8 cellular contexts compared by ENCODE assay signal in genomic region chr7:117871778-117872538, GRCh38. TPM values are rescaled to one million over a fixed set of nuclear protein-coding genes. Genes with fewer than 3 reads are reported as not detected.
DNase-seq lines count a peak whose midpoint lies in the region; ATAC-seq and TF ChIP-seq lines count a peak whose summit lies in the region.

No MANE protein-coding gene starts in this region.

- H3K9me3 ChIP-seq in colonic mucosa (no peaks in the 10 kb centered on the region), thoracic aorta (no peaks in the 10 kb centered on the region)

- no peak for TF ChIP-seq POLR2A in lower leg skin (IDR thresholded peaks at IDR 0.05)

- ATAC-seq in thoracic aorta (ENCODE audit: insufficient number of reproducible peaks, low FRiP score, low read depth) (no peak), HG03139 (IDR thresholded peaks at IDR 0.05; ENCODE audit: unreplicated experiment) (no peak), HG03520 (IDR thresholded peaks at IDR 0.05; ENCODE audit: unreplicated experiment) (no peak)

- H3K9ac ChIP-seq in colonic mucosa (ENCODE audit: low read depth in 2 of 2, low read length in 2 of 2): no peak overlapping the region

- WGBS in lower leg skin, 2 donors: 5 to 10% methylated on average over 18 of the region's 18 CpGs

- TF ChIP-seq CTCF in colonic mucosa (IDR thresholded peaks at IDR 0.05) (no peak), lower leg skin (IDR thresholded peaks at IDR 0.05) (no peak), thoracic aorta (IDR thresholded peaks at IDR 0.05) (no peak)

- H3K27me3 ChIP-seq in colonic mucosa (peaks cover 28% of the 10 kb centered on the region), thoracic aorta (replicated peaks; ENCODE audit: insufficient read depth) (no peaks in the 10 kb centered on the region)

- DNase-seq in NCI-H510A treated with DMSO at 0.1 percent for 48 hours (lab: John Stamatoyannopoulos, UW) (peak; percentile 11), NCI-H510A (lab: John Stamatoyannopoulos, UW) (no peak), colonic mucosa (peak; percentile 27), lower leg skin (ENCODE audit: low spot score in 2 of 2) (peak; percentile 14 to 85), thoracic aorta (ENCODE audit: low spot score) (no peak), DMS53 (lab: John Stamatoyannopoulos, UW) (no peak)

- H3K27ac ChIP-seq in colonic mucosa (no peak overlapping the region), thoracic aorta (peak overlapping the region in 1 of 2 donors; percentile 43)

- H3K36me3 ChIP-seq in colonic mucosa (no peaks in the 10 kb centered on the region), thoracic aorta (no peaks in the 10 kb centered on the region)

- H3K4me3 ChIP-seq in colonic mucosa (peak overlapping the region; percentile 19), lower leg skin (ENCODE audit: low read depth, poor library complexity, severe bottlenecking) (peak overlapping the region; percentile 54), thoracic aorta (peak overlapping the region; percentile 95)

- H3K4me1 ChIP-seq in colonic mucosa (no peaks in the 10 kb centered on the region), thoracic aorta (ENCODE audit: control insufficient read depth in 1 of 2, low read depth in 2 of 2) (peaks cover 0 to 21% of the 10 kb centered on the region in 2 donors)

- intact Hi-C loops in colonic mucosa (cut with DNase I) (no loop called here), lower leg skin (cut with DNase I; ENCODE audit: low total_unique reads) (no loop called here)

RNA-seq across cellular contexts. Expression of gene CTTNBP2, which starts 1.3 kb away (rescaled TPM):
- total RNA-seq in colonic mucosa: 1 to 10 TPM; 1.5 to 1.8 TPM
- 1 to 10 TPM; 1.2 to 7.6 (median 5.8) TPM for total RNA-seq in lower leg skin
- 10 to 100 TPM in 1 of 2 donors, 1 to 10 TPM in 1; 9.2 to 12.0 TPM for total RNA-seq in thoracic aorta

Comparison
In these comparisons a context has a peak if more than half of its experiments do, and no peak if none do; other contexts are left out.
1. DNase-seq: peak in NCI-H510A treated with DMSO at 0.1 percent for 48 hours (single experiment), colonic mucosa (single experiment) and lower leg skin (2 of 2); none in NCI-H510A (single experiment), thoracic aorta (single experiment) and DMS53 (single experiment).
2. H3K4me3 ChIP-seq: peak in every context shown above with its lines; median percentile 95 in thoracic aorta; 54 in lower leg skin; 19 in colonic mucosa.